28 cellular contexts compared by ENCODE assay signal in genomic region chr6:92473056-92473455, GRCh38.
"Had no signal": no experiment of that assay in that cellular context is flagged by ENCODE, and none has a peak within 500 bp of the region (broad histone marks: within the 10 kb centered on the region; RNA-seq: fewer than 3 reads in every experiment).

No MANE protein-coding gene starts in this region.

- DNase-seq: stimulated activated CD4-positive, alpha-beta T cell treated with anti-CD3 and anti-CD28 coated beads, Interleukin-2, amount 100 ng/mL, for 48 hours; stimulated activated CD4-positive, alpha-beta T cell treated with anti-CD3 and anti-CD28 coated beads, Interleukin-4, amount 100 ng/mL, for 1 hour; stimulated activated CD4-positive, alpha-beta T cell treated with anti-CD3 and anti-CD28 coated beads, Interleukin-4, amount 100 ng/mL, for 24 hours; stimulated activated CD4-positive, alpha-beta T cell treated with anti-CD3 and anti-CD28 coated beads, Interleukin-4, amount 100 ng/mL, for 4 hours; stimulated activated CD8-positive, alpha-beta memory T cell treated with anti-CD3 and anti-CD28 coated beads, Interleukin-4, amount 100 ng/mL, for 48 hours; stimulated activated naive B cell treated with anti-CD40 and anti-IgM and Interleukin-4, amounts not matched to agents 10 μg/mL and 1 μg/mL and 100 μg/mL, for 72 hours; stimulated activated naive CD4-positive, alpha-beta T cell; stimulated activated naive CD4-positive, alpha-beta T cell treated with Interleukin-2 at 50 U/mL for 16 hours; stimulated activated naive CD8-positive, alpha-beta T cell treated with anti-CD3 and anti-CD28 coated beads, Interleukin-15, amount 100 ng/mL, for 72 hours; stomach; substantia nigra; testis; thyroid gland; tibial artery; transverse colon; trophoblast cell; upper lobe of left lung; upper lobe of right lung; uterus had no signal

- H3K4me1 ChIP-seq: stomach, suprapubic skin, testis, thyroid gland, tibial artery, tibial nerve, transverse colon, upper lobe of left lung, upper lobe of right lung, uterus, vagina had no signal

- H3K4me3 ChIP-seq: stomach, suprapubic skin, testis, thoracic aorta, thyroid gland, tibial artery, tibial nerve, transverse colon, upper lobe of left lung, upper lobe of right lung, uterus, vagina had no signal

- H3K9me3 Mint-ChIP-seq: type B pancreatic cell had no signal

- H3K9me3 ChIP-seq: suprapubic skin, testis, thoracic aorta, thyroid gland, tibial artery, tibial nerve, transverse colon, upper lobe of left lung, upper lobe of right lung, uterus, vagina had no signal

- H3K4me3 Mint-ChIP-seq: stimulated activated effector memory CD8-positive, alpha-beta T cell treated with anti-CD3 and anti-CD28 coated beads, Interleukin-12 subunit alpha, Interleukin-12 subunit beta, amount 100 ng/mL, for 72 hours; stimulated activated memory B cell treated with anti-CD40 and anti-IgM and Interleukin-4, amounts not matched to agents 10 μg/mL and 1 μg/mL and 100 μg/mL, for 72 hours; stimulated activated naive B cell treated with anti-CD40 and anti-IgM and Interleukin-4, amounts not matched to agents 10 μg/mL and 1 μg/mL and 100 μg/mL, for 72 hours; stimulated activated naive CD8-positive, alpha-beta T cell treated with anti-CD3 and anti-CD28 coated beads, Interleukin-15, amount 100 ng/mL, for 72 hours; stimulated activated naive CD8-positive, alpha-beta T cell treated with anti-CD3 and anti-CD28 coated beads, Interleukin-15, Interleukin-2, amounts not matched to agents 100 ng/mL and 50 ng/mL, for 24 hours; type B pancreatic cell had no signal

- H3K27me3 Mint-ChIP-seq: stimulated activated memory B cell treated with anti-CD40 and anti-IgM and Interleukin-4, amounts not matched to agents 10 μg/mL and 1 μg/mL and 100 μg/mL, for 72 hours; stimulated activated naive B cell treated with anti-CD40 and anti-IgM and Interleukin-4, amounts not matched to agents 10 μg/mL and 1 μg/mL and 100 μg/mL, for 72 hours; stimulated activated naive CD8-positive, alpha-beta T cell treated with anti-CD3 and anti-CD28 coated beads, Interleukin-15, amount 100 ng/mL, for 72 hours; stimulated activated naive CD8-positive, alpha-beta T cell treated with anti-CD3 and anti-CD28 coated beads, Interleukin-15, Interleukin-2, amounts not matched to agents 100 ng/mL and 50 ng/mL, for 24 hours; type B pancreatic cell had no signal

- H3K27ac Mint-ChIP-seq: stimulated activated effector memory CD8-positive, alpha-beta T cell treated with anti-CD3 and anti-CD28 coated beads, Interleukin-12 subunit alpha, Interleukin-12 subunit beta, amount 100 ng/mL, for 72 hours; stimulated activated memory B cell treated with anti-CD40 and anti-IgM and Interleukin-4, amounts not matched to agents 10 μg/mL and 1 μg/mL and 100 μg/mL, for 72 hours; stimulated activated naive B cell treated with anti-CD40 and anti-IgM and Interleukin-4, amounts not matched to agents 10 μg/mL and 1 μg/mL and 100 μg/mL, for 72 hours; stimulated activated naive CD8-positive, alpha-beta T cell treated with anti-CD3 and anti-CD28 coated beads, Interleukin-15, amount 100 ng/mL, for 72 hours; stimulated activated naive CD8-positive, alpha-beta T cell treated with anti-CD3 and anti-CD28 coated beads, Interleukin-15, Interleukin-2, amounts not matched to agents 100 ng/mL and 50 ng/mL, for 24 hours; type B pancreatic cell had no signal

- H3K36me3 Mint-ChIP-seq: stimulated activated effector memory CD8-positive, alpha-beta T cell treated with anti-CD3 and anti-CD28 coated beads, Interleukin-12 subunit alpha, Interleukin-12 subunit beta, amount 100 ng/mL, for 72 hours; stimulated activated memory B cell treated with anti-CD40 and anti-IgM and Interleukin-4, amounts not matched to agents 10 μg/mL and 1 μg/mL and 100 μg/mL, for 72 hours; stimulated activated naive B cell treated with anti-CD40 and anti-IgM and Interleukin-4, amounts not matched to agents 10 μg/mL and 1 μg/mL and 100 μg/mL, for 72 hours; type B pancreatic cell had no signal

- H3K27me3 ChIP-seq: stomach, suprapubic skin, testis, thyroid gland, tibial artery, tibial nerve, transverse colon, upper lobe of left lung, upper lobe of right lung, uterus, vagina had no signal

- ATAC-seq: stimulated activated effector memory CD8-positive, alpha-beta T cell treated with anti-CD3 and anti-CD28 coated beads, Interleukin-12 subunit alpha, Interleukin-12 subunit beta, amount 100 ng/mL, for 72 hours; stimulated activated memory B cell treated with anti-CD40 and anti-IgM and Interleukin-4, amounts not matched to agents 10 μg/mL and 1 μg/mL and 100 μg/mL, for 72 hours; stimulated activated naive B cell treated with anti-CD40 and anti-IgM and Interleukin-4, amounts not matched to agents 10 μg/mL and 1 μg/mL and 100 μg/mL, for 72 hours; stimulated activated naive CD8-positive, alpha-beta T cell treated with anti-CD3 and anti-CD28 coated beads, Interleukin-15, amount 100 ng/mL, for 72 hours; upper lobe of right lung had no signal

- H3K27ac ChIP-seq: stomach, suprapubic skin, testis, thoracic aorta, thyroid gland, tibial artery, tibial nerve, transverse colon, upper lobe of left lung, upper lobe of right lung, uterus, vagina had no signal

- FAIRE-seq: urothelium cell line had no signal

- H3K4me1 Mint-ChIP-seq: stimulated activated effector memory CD8-positive, alpha-beta T cell treated with anti-CD3 and anti-CD28 coated beads, Interleukin-12 subunit alpha, Interleukin-12 subunit beta, amount 100 ng/mL, for 72 hours; stimulated activated memory B cell treated with anti-CD40 and anti-IgM and Interleukin-4, amounts not matched to agents 10 μg/mL and 1 μg/mL and 100 μg/mL, for 72 hours; stimulated activated naive B cell treated with anti-CD40 and anti-IgM and Interleukin-4, amounts not matched to agents 10 μg/mL and 1 μg/mL and 100 μg/mL, for 72 hours; stimulated activated naive CD8-positive, alpha-beta T cell treated with anti-CD3 and anti-CD28 coated beads, Interleukin-15, amount 100 ng/mL, for 72 hours had no signal

- H3K36me3 ChIP-seq: stomach, suprapubic skin, thoracic aorta, thyroid gland, tibial artery, tibial nerve, transverse colon, upper lobe of left lung, upper lobe of right lung, uterus, vagina had no signal
